ENCODE assay signal across 10 cellular contexts in the genomic region with DNA sequence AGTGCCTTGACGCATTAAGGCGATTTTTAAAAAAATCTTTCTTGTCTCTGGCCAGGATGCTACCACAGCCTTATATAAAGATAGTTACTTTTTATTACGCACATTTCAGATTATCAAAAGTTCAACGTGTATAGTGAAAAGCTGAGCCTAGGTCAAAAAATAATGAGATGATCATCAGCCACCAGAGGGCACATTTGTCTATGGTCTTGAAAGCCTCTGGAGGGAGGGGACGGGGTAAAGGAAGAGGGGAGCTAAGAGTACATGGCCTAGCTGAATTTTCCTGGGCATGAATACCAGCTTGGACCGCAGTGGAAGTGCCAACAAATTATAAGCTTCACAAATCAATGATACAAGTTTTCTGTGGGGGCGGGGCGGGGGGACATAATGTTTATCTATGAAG.
A peak's percentile ranks its signal among the peaks of the same experiment; 100 is the strongest.
DNase-seq lines count a peak whose midpoint lies in the region; ATAC-seq and TF ChIP-seq lines count a peak whose summit lies in the region.
"Had no signal": no experiment of that assay in that cellular context is flagged by ENCODE, and none has a peak within 500 bp of the region (broad histone marks: within the 10 kb centered on the region; RNA-seq: fewer than 3 reads in every experiment).

No MANE protein-coding gene starts in this region.

- H3K36me3 ChIP-seq in SJCRH30: no peaks in the 10 kb centered on the region
- H3K36me3 ChIP-seq in right lobe of liver: no peaks in the 10 kb centered on the region
- H3K36me3 ChIP-seq: SJSA1 had no signal

- 29% methylated on average over 8 of the region's 8 CpGs for WGBS in right lobe of liver (ENCODE audit: insufficient coverage, low coverage, low lambda C conversion rate, missing lambda C conversion rate)

- H3K4me3 ChIP-seq in SJCRH30: no peak overlapping the region
- H3K4me3 ChIP-seq in right lobe of liver: no peak overlapping the region
- no peak overlapping the region for H3K4me3 ChIP-seq in foreskin fibroblast (ENCODE audit: low read depth in 1 of 2, low read length in 2 of 2)
- H3K4me3 ChIP-seq: SJSA1 had no signal

- TF ChIP-seq CTCF in GM10248 (IDR thresholded peaks at IDR 0.05; ENCODE audit: control extremely low read depth, extremely low read depth, low read depth, missing control alignments) (no peak), right lobe of liver (IDR thresholded peaks at IDR 0.05) (peak; percentile 35 to 53 (median 44)), foreskin fibroblast (IDR thresholded peaks at IDR 0.05; ENCODE audit: low read depth, low read length) (no peak)

- POLR2A ChIA-PET in GM10248 (lab: Yijun Ruan, JAX): no interaction called here

- H3K9me3 ChIP-seq in SJCRH30 (replicated peaks) (0 out of 2 replicates have a peak, but pooled peaks cover 4% of the 10 kb centered on the region), right lobe of liver (no peaks in the 10 kb centered on the region)
- H3K9me3 ChIP-seq: SJSA1 had no signal

- peak; percentile 52 for ATAC-seq in HG02798 (IDR thresholded peaks at IDR 0.05; ENCODE audit: poor library complexity, unreplicated experiment)
- peak; percentile 67 to 75 (median 72) for ATAC-seq in right lobe of liver
- ATAC-seq in sciatic nerve: no peak
- ATAC-seq in GM18502 (IDR thresholded peaks at IDR 0.05; ENCODE audit: poor library complexity, unreplicated experiment): no peak

- H3K27ac ChIP-seq in SJCRH30: no peak overlapping the region
- H3K27ac ChIP-seq in right lobe of liver: no peak overlapping the region
- H3K27ac ChIP-seq in caudate nucleus (ENCODE audit: low read depth, low read length): no peak overlapping the region
- H3K27ac ChIP-seq: SJSA1 had no signal

- H3K27me3 ChIP-seq in SJCRH30 (no peaks in the 10 kb centered on the region), right lobe of liver (no peaks in the 10 kb centered on the region)
- H3K27me3 ChIP-seq: SJSA1 had no signal

- DNase-seq in GM10248 (ENCODE audit: extremely low spot score) (peak; percentile 6), SJCRH30 (peak; percentile 14 to 41), right lobe of liver (peak in 1 of 3 donors; percentile 46), foreskin fibroblast (no peak), caudate nucleus (lab: John Stamatoyannopoulos, UW) (no peak), sciatic nerve (ENCODE audit: low spot score) (no peak)
- DNase-seq: retina had no signal

- no peaks in the 10 kb centered on the region for H3K4me1 ChIP-seq in SJCRH30
- H3K4me1 ChIP-seq in right lobe of liver: no peaks in the 10 kb centered on the region
- H3K4me1 ChIP-seq: SJSA1 had no signal

- TF ChIP-seq POLR2A in right lobe of liver (IDR thresholded peaks at IDR 0.05): no peak

- CTCF ChIA-PET in GM10248 (lab: Yijun Ruan, JAX): interaction anchor here (1.1 to 2.4 kb wide), 4 partner anchors 17 to 56 kb away, joined by 4 to 14 read pairs (median 5); no protein-coding TSS in a partner anchor

- intact Hi-C loops in right lobe of liver (cut with DNase I) (loop anchor here (10.0 kb wide), 1 partner anchor 291 kb away; no protein-coding TSS in a partner anchor), sciatic nerve (cut with DNase I) (no loop called here)

Comparison
In these comparisons a context has a peak if more than half of its experiments do, and no peak if none do; other contexts are left out.
1. DNase-seq: peak in GM10248 (single experiment) and SJCRH30 (2 of 2); none in foreskin fibroblast (0 of 2), caudate nucleus (0 of 61) and sciatic nerve (single experiment).
2. CTCF ChIP-seq: peak in right lobe of liver (4 of 4); none in GM10248 (single experiment) and foreskin fibroblast (single experiment).
3. ATAC-seq: peak in HG02798 (single experiment) and right lobe of liver (4 of 4); none in sciatic nerve (single experiment) and GM18502 (single experiment).